In the genomic region with DNA sequence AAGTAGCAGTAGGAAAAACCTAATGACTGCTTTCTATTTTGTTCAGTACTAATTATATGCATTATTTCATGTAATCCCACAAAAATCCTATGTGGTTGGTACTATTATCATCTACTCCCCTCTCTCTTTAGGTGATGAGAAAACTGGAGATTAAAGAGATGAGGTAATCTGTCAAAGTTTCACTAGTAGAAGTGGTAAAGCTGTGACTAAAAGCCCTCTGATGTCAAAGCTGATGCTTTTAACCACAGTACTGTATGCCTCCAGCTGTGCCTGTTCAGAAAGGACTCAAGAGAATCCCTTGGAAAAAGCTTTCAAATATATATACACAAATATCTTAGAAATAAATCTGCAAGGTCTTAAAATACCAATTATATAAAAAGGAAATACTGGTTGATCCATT, we compare ENCODE assay signal across 10 cellular contexts.
A peak's percentile ranks its signal among the peaks of the same experiment; 100 is the strongest.
DNase-seq lines count a peak whose midpoint lies in the region; ATAC-seq and TF ChIP-seq lines count a peak whose summit lies in the region.
"Had no signal": no experiment of that assay in that cellular context is flagged by ENCODE, and none has a peak within 500 bp of the region (broad histone marks: within the 10 kb centered on the region; RNA-seq: fewer than 3 reads in every experiment).

No MANE protein-coding gene starts in this region.

- peak; percentile 86 for ATAC-seq in GM18508 (IDR thresholded peaks at IDR 0.05; ENCODE audit: insufficient read depth, unreplicated experiment)
- peak; percentile 47 for ATAC-seq in GM21447 (IDR thresholded peaks at IDR 0.05; ENCODE audit: unreplicated experiment)
- peak; percentile 74 for ATAC-seq in HG03280 (IDR thresholded peaks at IDR 0.05; ENCODE audit: unreplicated experiment)

- DNase-seq in fibroblast of mammary gland (ENCODE audit: low read depth) = peak; percentile 51
- no peak for DNase-seq in iPS-NIHi7 (ENCODE audit: extremely low spot score)
- no peak for DNase-seq in erythroblast (lab: John Stamatoyannopoulos, UW)
- no peak for DNase-seq in anterior cingulate cortex (lab: John Stamatoyannopoulos, UW)
- no peak for DNase-seq in stimulated activated CD4-positive, alpha-beta T cell treated with anti-CD3 and anti-CD28 coated beads, Interleukin-4, amount 100 ng/mL, for 24 hours
- DNase-seq: stimulated activated CD4-positive, alpha-beta T cell treated with anti-CD3 and anti-CD28 coated beads, Interleukin-1b, Interleukin-23, amount 100 ng/mL, for 48 hours; transverse colon had no signal

- no peak for TF ChIP-seq CTCF in fibroblast of mammary gland (conservative IDR thresholded peaks at IDR 0.05; ENCODE audit: control insufficient read depth, insufficient read depth, low read depth, low read length)

- no peak overlapping the region for H3K4me3 ChIP-seq in fibroblast of mammary gland (ENCODE audit: control insufficient read depth, low read depth, low read length)
- H3K4me3 ChIP-seq: transverse colon had no signal

- TF ChIP-seq POLR2A in erythroblast (IDR thresholded peaks at IDR 0.05; ENCODE audit: low read length) = no peak
